In the genomic region with DNA sequence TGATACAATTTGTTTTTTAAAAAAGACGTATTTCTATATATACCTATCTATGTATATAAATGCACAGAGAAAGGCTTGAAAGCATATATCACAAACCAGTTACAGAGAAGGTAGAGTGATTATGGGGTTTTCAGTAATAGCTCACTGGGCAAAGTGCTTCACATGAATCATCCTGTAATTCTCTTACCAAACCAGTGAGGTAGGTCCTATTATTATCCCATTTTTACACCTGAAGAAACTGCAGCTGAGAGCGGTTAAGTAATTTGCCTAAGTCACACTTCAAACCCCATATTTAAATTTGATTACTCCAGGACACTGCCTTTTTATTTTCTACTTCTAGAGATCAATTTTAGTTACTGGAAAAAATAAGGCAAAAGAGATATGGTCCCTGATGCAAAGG, we compare ENCODE assay signal across 24 cellular contexts. TPM values are rescaled to one million over a fixed set of nuclear protein-coding genes. Genes with fewer than 3 reads are reported as not detected.
DNase-seq lines count a peak whose midpoint lies in the region; ATAC-seq and TF ChIP-seq lines count a peak whose summit lies in the region.
"Had no signal": no experiment of that assay in that cellular context is flagged by ENCODE, and none has a peak within 500 bp of the region (broad histone marks: within the 10 kb centered on the region; RNA-seq: fewer than 3 reads in every experiment).

No MANE protein-coding gene starts in this region.

- ATAC-seq in left cardiac atrium (no peak), foreskin keratinocyte (no peak), HG03196 (IDR thresholded peaks at IDR 0.05; ENCODE audit: unreplicated experiment) (no peak), GM19324 (IDR thresholded peaks at IDR 0.05; ENCODE audit: low FRiP score, unreplicated experiment) (no peak)
- ATAC-seq: A549; HepG2; PC-3; stimulated activated naive CD8-positive, alpha-beta T cell treated with anti-CD3 and anti-CD28 coated beads, Interleukin-15, amount 100 ng/mL, for 72 hours had no signal

- no peaks in the 10 kb centered on the region for H3K79me2 ChIP-seq in OCI-LY1 (ENCODE audit: insufficient read depth, low read length)

- no peak overlapping the region for H2AFZ ChIP-seq in OCI-LY1 (ENCODE audit: low read length)

- TF ChIP-seq CTCF in right atrium auricular region (IDR thresholded peaks at IDR 0.05) (no peak), OCI-LY1 (IDR thresholded peaks at IDR 0.05; ENCODE audit: low read length) (no peak), foreskin keratinocyte (conservative IDR thresholded peaks at IDR 0.05) (no peak)

- DNase-seq in right atrium auricular region (ENCODE audit: low spot score) (no peak), left cardiac atrium (no peak), foreskin keratinocyte (peak; percentile 15 to 55), inferior parietal cortex (ENCODE audit: extremely low spot score) (no peak), posterior cingulate gyrus (no peak)
- DNase-seq: activated CD4-positive, alpha-beta T cell treated with anti-CD3 and anti-CD28 coated beads for 1 hour; activated T-cell treated with anti-CD3 and anti-CD28 coated beads, Interleukin-2, amount 50 U/mL, for 1 hour; dermis blood vessel endothelial cell; GOT3; islet precursor cell; NCI-H748 treated with DMSO at 0.1 percent for 48 hours; PC-3; retina; SJCRH30; stimulated activated CD4-positive, alpha-beta T cell treated with anti-CD3 and anti-CD28 coated beads, Interleukin-12 subunit alpha, Interleukin-12 subunit beta, amount 100 ng/mL, for 4 hours; stimulated activated naive CD8-positive, alpha-beta T cell treated with anti-CD3 and anti-CD28 coated beads, Interleukin-15, amount 100 ng/mL, for 72 hours; T-helper 1 cell; tibial artery had no signal

- H3K27me3 ChIP-seq in right atrium auricular region (no peaks in the 10 kb centered on the region), OCI-LY1 (ENCODE audit: insufficient read depth, low read length) (no peaks in the 10 kb centered on the region), foreskin keratinocyte (no peaks in the 10 kb centered on the region)
- H3K27me3 ChIP-seq: SJCRH30, tibial artery had no signal

- H3K4me1 ChIP-seq in right atrium auricular region (peaks cover 0 to 10% of the 10 kb centered on the region in 2 donors), OCI-LY1 (ENCODE audit: insufficient read depth, low read length, severe bottlenecking) (peaks cover 24% of the 10 kb centered on the region), foreskin keratinocyte (peaks cover 20% of the 10 kb centered on the region)

- no peak overlapping the region for H3K9ac ChIP-seq in OCI-LY1 (ENCODE audit: low read length)

- H3K36me3 ChIP-seq in right atrium auricular region (peaks cover 4% of the 10 kb centered on the region), OCI-LY1 (ENCODE audit: insufficient read depth, low read length) (peaks cover 18% of the 10 kb centered on the region)

- H4K20me1 ChIP-seq in OCI-LY1 (ENCODE audit: insufficient read depth, low read length): no peaks in the 10 kb centered on the region

- no peaks in the 10 kb centered on the region for H3F3A ChIP-seq in OCI-LY1 (ENCODE audit: insufficient read depth, low read length)

- H3K9me3 ChIP-seq in right atrium auricular region: no peaks in the 10 kb centered on the region
- H3K9me3 ChIP-seq in OCI-LY1 (ENCODE audit: low read length): no peaks in the 10 kb centered on the region
- H3K9me3 ChIP-seq: A549, SJCRH30, tibial artery had no signal

- peak overlapping the region; percentile 2; the same call in 1 of the 2 replicates for H3K4me2 ChIP-seq in OCI-LY1 (ENCODE audit: low read length)
- H3K4me2 ChIP-seq: A549 had no signal

- H3K27ac ChIP-seq in right atrium auricular region: peak overlapping the region; percentile 94 to 95
- peak overlapping the region; percentile 37 for H3K27ac ChIP-seq in OCI-LY1 (ENCODE audit: low read depth, low read length, poor library complexity, severe bottlenecking)
- no peak overlapping the region for H3K27ac ChIP-seq in foreskin keratinocyte
- H3K27ac ChIP-seq: A549, SJCRH30, tibial artery had no signal

- H3K9me2 ChIP-seq in OCI-LY1 (ENCODE audit: low read depth, low read length): no peaks in the 10 kb centered on the region

- H3K4me3 ChIP-seq in right atrium auricular region (no peak overlapping the region), OCI-LY1 (ENCODE audit: low read depth, low read length, poor library complexity, severe bottlenecking) (no peak overlapping the region)
- H3K4me3 ChIP-seq: A549, SJCRH30, tibial artery had no signal

- intact Hi-C loops in left cardiac atrium (cut with DNase I): no loop called here
- intact Hi-C loops in posterior cingulate gyrus (cut with DNase I): no loop called here

RNA-seq across cellular contexts. Expression of gene GSS, which starts 4.4 kb away (rescaled TPM):
- total RNA-seq in right atrium auricular region: 10 to 100 TPM; 23.0 to 38.3 TPM
- 10 to 100 TPM; 20.1 to 27.2 TPM for total RNA-seq in left cardiac atrium
- 84.6 and 91.0 TPM in 2 replicates for total RNA-seq in foreskin keratinocyte
- 86.8 and 87.9 TPM in 2 replicates for polyA plus RNA-seq in foreskin keratinocyte

RNA-seq across cellular contexts. Expression of gene MYH7B, which starts 4.4 kb away (rescaled TPM):
- total RNA-seq in right atrium auricular region: 10 to 100 TPM; 24.4 to 34.9 TPM
- 10 to 100 TPM; 82.3 to 89.0 TPM for total RNA-seq in left cardiac atrium
- 0.10 and 0.11 TPM in 2 replicates for total RNA-seq in foreskin keratinocyte
- polyA plus RNA-seq in foreskin keratinocyte: 0.07 and 0.08 TPM in 2 replicates
- total RNA-seq: fibroblast of villous mesenchyme had no signal

Comparison
In these comparisons a context has a peak if more than half of its experiments do, and no peak if none do; other contexts are left out.
1. DNase-seq: peak in foreskin keratinocyte (2 of 2); none in right atrium auricular region (single experiment), left cardiac atrium (single experiment), inferior parietal cortex (single experiment) and posterior cingulate gyrus (0 of 10).
2. RNA of gene MYH7B, which starts 4.4 kb away (total RNA-seq): 82.3 to 89.0 TPM in left cardiac atrium and 24.4 to 34.9 TPM in right atrium auricular region; 0.10 to 0.11 TPM in foreskin keratinocyte; every median in the first group is over 10 times any median in the second.